Comparison of ENCODE assay signal across 12 cellular contexts in genomic region chr1:234934611-234935033, GRCh38.
DNase-seq lines count a peak whose midpoint lies in the region; ATAC-seq, FAIRE-seq and TF ChIP-seq lines count a peak whose summit lies in the region.
"Had no signal": no experiment of that assay in that cellular context is flagged by ENCODE, and none has a peak within 500 bp of the region (broad histone marks: within the 10 kb centered on the region; RNA-seq: fewer than 3 reads in every experiment).

No MANE protein-coding gene starts in this region.

- H3K4me1 Mint-ChIP-seq in natural killer cell treated with Interleukin-12 subunit alpha and Interleukin-12 subunit beta and Interleukin-15 and Interleukin-18, amount 100 ng/mL, for 72 hours (ENCODE audit: low read depth in 2 of 2) = peaks cover 31 to 41% of the 10 kb centered on the region in 2 donors
- peaks cover 2 to 12% (median 10%) of the 10 kb centered on the region in 3 donors for H3K4me1 Mint-ChIP-seq in T-cell

- TF ChIP-seq POLR2A in GM12878 (IDR thresholded peaks at IDR 0.05; ENCODE audit: low read depth, low read length) (no peak), heart left ventricle (IDR thresholded peaks at IDR 0.05) (no peak)

- no peak for TF ChIP-seq RAD21 in GM12878 (IDR thresholded peaks at IDR 0.05; ENCODE audit: insufficient read depth, low read depth, low read length)

- DNase-seq in Caki2 (ENCODE audit: low read depth) (peak; percentile 58), MG63 (peak; percentile 18), GM12878 (ENCODE audit: low read depth, low spot score) (no peak), T-cell (no peak), heart left ventricle (no peak)
- no peak for DNase-seq in natural killer cell treated with Interleukin-12 subunit alpha and Interleukin-12 subunit beta and Interleukin-15 and Interleukin-18, amount 100 ng/mL, for 72 hours (ENCODE audit: low spot score)
- no peak for DNase-seq in stimulated activated CD4-positive, alpha-beta T cell treated with anti-CD3 and anti-CD28 coated beads, Interleukin-4, amount 100 ng/mL, for 1 hour
- DNase-seq: activated CD4-positive, alpha-beta T cell treated with anti-CD3 and anti-CD28 coated beads for 48 hours; aorta; NCI-H1417 had no signal

- SMC1A ChIA-PET in GM12878 (lab: Charles Lee; ENCODE audit: uncharacterized antibody, unreplicated experiment) = interaction anchor here (0.9 to 6.2 kb wide), 4 partner anchors 10 to 28 kb away, joined by 3 to 44 read pairs (median 8); no protein-coding TSS in a partner anchor

- peak overlapping the region; percentile 8 for H3K4me3 Mint-ChIP-seq in natural killer cell treated with Interleukin-12 subunit alpha and Interleukin-12 subunit beta and Interleukin-15 and Interleukin-18, amount 100 ng/mL, for 72 hours
- H3K4me3 Mint-ChIP-seq in T-cell = no peak overlapping the region

- RAD21 ChIA-PET in GM12878 (lab: Charles Lee; ENCODE audit: unreplicated experiment) = interaction anchor here (0.5 kb wide), 1 partner anchor 16 kb away, joined by 3 read pairs; no protein-coding TSS in a partner anchor

- intact Hi-C loops in GM12878 (cut with micrococcal nuclease; ENCODE audit: unreplicated experiment) = no loop called here
- intact Hi-C loops in heart left ventricle (cut with DNase I) = no loop called here

- H3K79me2 ChIP-seq in GM12878 (ENCODE audit: control insufficient read depth, insufficient read depth, low read length) = no peaks in the 10 kb centered on the region

- no peaks in the 10 kb centered on the region for H3K36me3 ChIP-seq in MG63
- H3K36me3 ChIP-seq in GM12878 (ENCODE audit: control insufficient read depth in 2 of 2, insufficient read depth in 2 of 2, low read length in 1 of 2) = no peaks in the 10 kb centered on the region
- H3K36me3 ChIP-seq in heart left ventricle = no peaks in the 10 kb centered on the region

- H3K9me3 Mint-ChIP-seq in natural killer cell treated with Interleukin-12 subunit alpha and Interleukin-12 subunit beta and Interleukin-15 and Interleukin-18, amount 100 ng/mL, for 72 hours = no peaks in the 10 kb centered on the region
- H3K9me3 Mint-ChIP-seq in T-cell = no peaks in the 10 kb centered on the region

- H3K27me3 Mint-ChIP-seq in natural killer cell treated with Interleukin-12 subunit alpha and Interleukin-12 subunit beta and Interleukin-15 and Interleukin-18, amount 100 ng/mL, for 72 hours = no peaks in the 10 kb centered on the region
- H3K27me3 Mint-ChIP-seq in T-cell = no peaks in the 10 kb centered on the region

- POLR2A ChIA-PET in GM12878 (lab: Charles Lee) (interaction anchor here (0.5 to 2.1 kb wide), 3 partner anchors 10 to 169 kb away, joined by 4 to 7 read pairs (median 4); no protein-coding TSS in a partner anchor), T-cell (lab: Charles Lee) (no interaction called here)

- H3K4me1 ChIP-seq in GM12878 (ENCODE audit: control insufficient read depth, insufficient read depth, low read length) (peaks cover 31% of the 10 kb centered on the region), heart left ventricle (peaks cover 0 to 40% (median 13%) of the 10 kb centered on the region in 12 donors)

- no peaks in the 10 kb centered on the region for H3K36me3 Mint-ChIP-seq in natural killer cell treated with Interleukin-12 subunit alpha and Interleukin-12 subunit beta and Interleukin-15 and Interleukin-18, amount 100 ng/mL, for 72 hours
- H3K36me3 Mint-ChIP-seq in T-cell = no peaks in the 10 kb centered on the region

- TF ChIP-seq EP300 in GM12878 (IDR thresholded peaks at IDR 0.05; ENCODE audit: borderline replicate concordance in 1 of 2, control insufficient read depth in 1 of 2, low read depth in 2 of 2, low read length in 2 of 2) = no peak

- no peaks in the 10 kb centered on the region for H4K20me1 ChIP-seq in GM12878 (ENCODE audit: control insufficient read depth, insufficient read depth)

- H3K9me3 ChIP-seq in MG63 (no peaks in the 10 kb centered on the region), GM12878 (replicated peaks; ENCODE audit: control insufficient read depth, insufficient read depth, low read length) (no peaks in the 10 kb centered on the region), heart left ventricle (no peaks in the 10 kb centered on the region)

- ATAC-seq in GM12878 (no peak), T-cell (replicated peaks in 1 of 4) (no peak), heart left ventricle (no peak), GM19395 (IDR thresholded peaks at IDR 0.05; ENCODE audit: unreplicated experiment) (no peak)
- ATAC-seq in natural killer cell treated with Interleukin-12 subunit alpha and Interleukin-12 subunit beta and Interleukin-15 and Interleukin-18, amount 100 ng/mL, for 72 hours = no peak

- H3K27me3 ChIP-seq in MG63 (no peaks in the 10 kb centered on the region), GM12878 (replicated peaks in 1 of 2; ENCODE audit: control insufficient read depth in 2 of 2, insufficient read depth in 2 of 2, low read length in 1 of 2) (no peaks in the 10 kb centered on the region), heart left ventricle (no peaks in the 10 kb centered on the region)

- no peak overlapping the region for H2AFZ ChIP-seq in GM12878 (ENCODE audit: control insufficient read depth, low read depth, low read length)

- H3K4me3 ChIP-seq in MG63 (no peak overlapping the region), GM12878 (no peak overlapping the region), heart left ventricle (no peak overlapping the region)
- H3K4me3 ChIP-seq: lung had no signal

- CTCF ChIA-PET in GM12878 (lab: Yijun Ruan, JAX) = interaction anchor here (1.4 to 2.6 kb wide), 2 partner anchors 18 to 21 kb away, joined by 3 to 12 read pairs; no protein-coding TSS in a partner anchor
- CTCF ChIA-PET in T-cell (lab: Charles Lee) = no interaction called here

- no peak overlapping the region for H3K9ac ChIP-seq in GM12878 (ENCODE audit: control insufficient read depth, insufficient read depth, low read length)

- WGBS in GM12878 (ENCODE audit: insufficient coverage, insufficient replicate concordance, low lambda C conversion rate, missing lambda C conversion rate) = 93% methylated on average over 7 of the region's 7 CpGs
- 90 to 95% (median 92%) methylated on average over 7 of the region's 7 CpGs for WGBS in heart left ventricle, 4 donors

- peak overlapping the region; percentile 95; the same call in 1 of the 2 replicates for H3K27ac ChIP-seq in GM12878 (ENCODE audit: control insufficient read depth, insufficient read depth)
- H3K27ac ChIP-seq in heart left ventricle = peak overlapping the region in 1 of 12 donors; percentile 84

- no peak overlapping the region for H3K4me2 ChIP-seq in GM12878 (ENCODE audit: control insufficient read depth, insufficient read depth)

- in situ Hi-C loops in Caki2 (cut with HindIII; ENCODE audit: low pct_unique_long_range_greater_than_20kb, low sequenced_read_pairs) (no loop called here), GM12878 (cut with MboI) (no loop called here)

- BruUV-seq in GM12878 (replicated peaks; lab: Mats Ljungman, UMichigan) = no TSS peak

- TF ChIP-seq CTCF in GM12878 (IDR thresholded peaks at IDR 0.05 in 2 of 3, conservative IDR thresholded peaks at IDR 0.05 in 1 of 3; ENCODE audit: control insufficient read depth in 2 of 3, extremely low read depth in 1 of 3, insufficient read depth in 1 of 3, low read depth in 3 of 3, low read length in 3 of 3) = no peak
- no peak for TF ChIP-seq CTCF in heart left ventricle (IDR thresholded peaks at IDR 0.05)

- no peak for FAIRE-seq in GM12878 (lab: Jason Lieb, UNC)

- H3K27ac Mint-ChIP-seq in natural killer cell treated with Interleukin-12 subunit alpha and Interleukin-12 subunit beta and Interleukin-15 and Interleukin-18, amount 100 ng/mL, for 72 hours = peak overlapping the region; percentile 76
- no peak overlapping the region for H3K27ac Mint-ChIP-seq in T-cell

TF ChIP-seq in GM12878, 131 proteins besides CTCF, POLR2A, EP300 and RAD21:
- TF ChIP-seq BCL3 (IDR thresholded peaks at IDR 0.05; ENCODE audit: borderline replicate concordance, insufficient read depth, low read depth, low read length, poor library complexity, severe bottlenecking) (peak; percentile 54), PBX3 (IDR thresholded peaks at IDR 0.05; ENCODE audit: insufficient replicate concordance, low read depth, low read length) (peak; percentile 30), NR2C2 (IDR thresholded peaks at IDR 0.05; ENCODE audit: borderline replicate concordance, control insufficient read depth, insufficient read length, low read depth) (no peak)

Comparison
In these comparisons a context has a peak if more than half of its experiments do, and no peak if none do; other contexts are left out.
1. DNase-seq: peak in Caki2 (single experiment) and MG63 (single experiment); none in GM12878 (single experiment), natural killer cell treated with Interleukin-12 subunit alpha and Interleukin-12 subunit beta and Interleukin-15 and Interleukin-18, amount 100 ng/mL, for 72 hours (single experiment), T-cell (0 of 34), heart left ventricle (0 of 5) and stimulated activated CD4-positive, alpha-beta T cell treated with anti-CD3 and anti-CD28 coated beads, Interleukin-4, amount 100 ng/mL, for 1 hour (single experiment).
2. H3K27ac Mint-ChIP-seq: peak in natural killer cell treated with Interleukin-12 subunit alpha and Interleukin-12 subunit beta and Interleukin-15 and Interleukin-18, amount 100 ng/mL, for 72 hours (2 of 2); none in T-cell (0 of 2).